9 cellular contexts compared by ENCODE assay signal in the genomic region with DNA sequence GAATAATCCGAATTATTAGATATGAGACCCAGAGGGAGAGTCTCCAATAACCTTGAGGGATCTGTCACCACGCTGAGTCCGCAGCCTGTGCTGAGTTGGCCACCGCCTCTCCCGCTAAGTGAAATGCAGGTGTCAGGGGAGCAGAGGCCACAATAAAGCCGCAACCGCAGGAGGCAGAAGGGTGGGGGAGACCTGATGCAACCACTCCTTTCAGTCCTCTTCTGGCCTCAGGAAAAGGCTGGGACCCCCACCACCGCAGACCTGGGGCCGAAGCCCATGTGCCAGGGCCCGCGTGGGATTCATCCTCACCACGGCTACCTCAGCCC. TPM values are rescaled to one million over a fixed set of nuclear protein-coding genes. Genes with fewer than 3 reads are reported as not detected.
DNase-seq lines count a peak whose midpoint lies in the region; ATAC-seq and TF ChIP-seq lines count a peak whose summit lies in the region.
"Had no signal": no experiment of that assay in that cellular context is flagged by ENCODE, and none has a peak within 500 bp of the region (broad histone marks: within the 10 kb centered on the region; RNA-seq: fewer than 3 reads in every experiment).

No MANE protein-coding gene starts in this region.

- peak overlapping the region; percentile 61 to 67 for H3K4me3 ChIP-seq in duodenal mucosa (ENCODE audit: low read depth in 1 of 2, low read length in 2 of 2)

- H3K27me3 Mint-ChIP-seq in mesothelial cell of epicardium (ENCODE audit: low read depth), result no peaks in the 10 kb centered on the region

- peaks cover 9% of the 10 kb centered on the region for H3K9me3 Mint-ChIP-seq in mesothelial cell of epicardium

- peak overlapping the region; percentile 83 for H3K4me3 Mint-ChIP-seq in mesothelial cell of epicardium

- peaks cover 1% of the 10 kb centered on the region for H3K36me3 Mint-ChIP-seq in mesothelial cell of epicardium

- H3K9ac ChIP-seq in duodenal mucosa (ENCODE audit: low read depth in 1 of 2, low read length in 2 of 2), result peak overlapping the region in 1 of 2 donors; percentile 43

- H3K27ac Mint-ChIP-seq in mesothelial cell of epicardium, result peak overlapping the region; percentile 59

- no peak for TF ChIP-seq CTCF in mesothelial cell of epicardium (IDR thresholded peaks at IDR 0.05; ENCODE audit: unreplicated experiment)
- no peak for TF ChIP-seq CTCF in GM13977 (IDR thresholded peaks at IDR 0.05; ENCODE audit: extremely low read depth, insufficient read depth, missing control alignments)

- H3K4me1 Mint-ChIP-seq in mesothelial cell of epicardium, result peaks cover 43% of the 10 kb centered on the region

- ATAC-seq in HG03045 (IDR thresholded peaks at IDR 0.05; ENCODE audit: unreplicated experiment), result no peak

- peaks cover 28 to 62% of the 10 kb centered on the region in 2 donors for H3K27me3 ChIP-seq in duodenal mucosa (ENCODE audit: control insufficient read depth in 1 of 2, insufficient read depth in 2 of 2, low read length in 2 of 2)

- no peaks in the 10 kb centered on the region for H3K9me3 ChIP-seq in duodenal mucosa (ENCODE audit: control insufficient read depth in 1 of 2, low read length in 2 of 2)

- DNase-seq in NCI-H2227 treated with DMSO at 0.1 percent for 48 hours (lab: John Stamatoyannopoulos, UW) (peak; percentile 53), NCI-H2227 (lab: John Stamatoyannopoulos, UW; ENCODE audit: unreplicated experiment) (no peak), NCI-H774 (lab: John Stamatoyannopoulos, UW) (peak; percentile 28), mesothelial cell of epicardium (ENCODE audit: low spot score in 2 of 2, unreplicated experiment in 2 of 2) (peak in 1 of 2 experiments; percentile 49), GM13977 (ENCODE audit: low spot score) (no peak)
- no peak for DNase-seq in stimulated activated CD4-positive, alpha-beta T cell treated with anti-CD3 and anti-CD28 coated beads, Interleukin-4, amount 100 ng/mL, for 24 hours
- DNase-seq: DND-41 had no signal

- in situ Hi-C loops in GM13977 (cut with MboI; ENCODE audit: low pct_unique_long_range_greater_than_20kb, low sequenced_read_pairs, unreplicated experiment), result no loop called here

- no peaks in the 10 kb centered on the region for H3K36me3 ChIP-seq in duodenal mucosa (ENCODE audit: control insufficient read depth in 1 of 2, insufficient read depth in 2 of 2, low read length in 2 of 2)

- H3K4me1 ChIP-seq in duodenal mucosa (ENCODE audit: control insufficient read depth in 1 of 2, insufficient read depth in 2 of 2, low read length in 2 of 2), result peaks cover 0 to 3% of the 10 kb centered on the region in 2 donors

- H3K27ac ChIP-seq in duodenal mucosa (ENCODE audit: low read depth, low read length), result no peak overlapping the region

RNA-seq across cellular contexts. Expression of gene MAP1B, which starts 0.6 kb away (rescaled TPM):
- total RNA-seq in mesothelial cell of epicardium, result 60.8 to 61.2 TPM (median 61.0 TPM) in 3 replicates

Comparison
In these comparisons a context has a peak if more than half of its experiments do, and no peak if none do; other contexts are left out.
1. DNase-seq: peak in NCI-H2227 treated with DMSO at 0.1 percent for 48 hours (single experiment) and NCI-H774 (single experiment); none in NCI-H2227 (single experiment), GM13977 (single experiment) and stimulated activated CD4-positive, alpha-beta T cell treated with anti-CD3 and anti-CD28 coated beads, Interleukin-4, amount 100 ng/mL, for 24 hours (single experiment).